In the genomic region with DNA sequence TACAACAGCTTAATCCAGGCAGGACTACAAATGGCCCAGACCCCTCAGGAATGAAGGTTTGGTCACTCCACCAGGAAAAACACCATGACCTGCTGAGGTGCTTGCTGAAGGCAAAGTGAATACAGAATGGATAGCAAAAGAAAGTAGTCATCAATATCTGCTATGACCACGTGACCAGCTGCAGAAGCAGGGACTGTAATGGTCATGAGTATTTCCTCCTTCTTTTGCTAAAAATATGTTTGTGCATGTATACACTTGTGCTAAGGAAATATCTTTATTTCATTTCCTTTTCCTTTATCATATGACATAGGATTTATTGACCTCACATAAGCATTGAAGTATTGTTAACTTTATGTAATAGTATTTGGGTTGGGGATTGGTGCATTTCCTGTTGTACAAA, we compare ENCODE assay signal across 37 cellular contexts. TPM values are rescaled to one million over a fixed set of nuclear protein-coding genes. Genes with fewer than 3 reads are reported as not detected.
"Had no signal": no experiment of that assay in that cellular context is flagged by ENCODE, and none has a peak within 500 bp of the region (broad histone marks: within the 10 kb centered on the region; RNA-seq: fewer than 3 reads in every experiment).

No MANE protein-coding gene starts in this region.

- H3K4me3 ChIP-seq: adrenal gland, body of pancreas, breast epithelium, cardiac muscle cell had no signal

- H3K36me3 ChIP-seq: brain microvascular endothelial cell, breast epithelium had no signal

- DNase-seq: activated B cell treated with CpG ODN at 0.5 μM for 24 hours; activated CD4-positive, alpha-beta memory T cell treated with anti-CD3 and anti-CD28 coated beads, Interleukin-2, amount 10 ng/mL, durations not matched to agents 7 days and 5 days; activated CD4-positive, alpha-beta T cell treated with anti-CD3 and anti-CD28 coated beads for 4 hours; activated CD4-positive, alpha-beta T cell treated with anti-CD3 and anti-CD28 coated beads, Interleukin-2, amount 10 ng/mL, durations not matched to agents 24 days and 14 days; activated CD4-positive, alpha-beta T cell treated with anti-CD3 and anti-CD28 coated beads, Interleukin-2, amount 50 U/mL, for 1 hour; activated CD4-positive, alpha-beta T cell treated with anti-CD3 and anti-CD28 coated beads, Interleukin-2, amount 50 U/mL, for 4 hours; activated CD4-positive, CD25-positive, alpha-beta regulatory T cell treated with anti-CD3 and anti-CD28 coated beads, Interleukin-2, amount 50 U/mL, for 72 hours; activated CD8-positive, alpha-beta memory T cell treated with anti-CD3 and anti-CD28 coated beads for 24 hours; activated CD8-positive, alpha-beta memory T cell treated with anti-CD3 and anti-CD28 coated beads, Interleukin-2, amount 10 ng/mL, durations not matched to agents 7 days and 5 days; activated CD8-positive, alpha-beta memory T cell treated with anti-CD3 and anti-CD28 coated beads, Interleukin-2, amount 50 U/mL, for 48 hours; activated CD8-positive, alpha-beta T cell treated with anti-CD3 and anti-CD28 coated beads, Interleukin-2, amount 10 ng/mL, durations not matched to agents 7 days and 5 days; activated effector memory CD4-positive, alpha-beta T cell treated with Interleukin-2 at 50 U/mL for 16 hours; activated gamma-delta T cell treated with Interleukin-2 at 50 U/mL for 16 hours; activated naive CD4-positive, alpha-beta T cell; activated naive CD4-positive, alpha-beta T cell treated with anti-CD3 and anti-CD28 coated beads for 36 hours; activated naive CD4-positive, alpha-beta T cell treated with anti-CD3 and anti-CD28 coated beads, Interleukin-2, amount 50 U/mL, for 16 hours; activated naive CD8-positive, alpha-beta T cell treated with anti-CD3 and anti-CD28 coated beads for 36 hours; activated T-cell treated with anti-CD3 and anti-CD28 coated beads, Interleukin-2, amount 50 U/mL, for 24 hours; activated T-cell treated with anti-CD3 and anti-CD28 coated beads, Interleukin-2, amount 50 U/mL, for 48 hours; adrenal gland; amniotic stem cell; aorta; body of pancreas; brain microvascular endothelial cell; caudate nucleus; cerebellar nuclear complex; T-helper 1 cell; T-helper 2 cell; T-helper 9 cell had no signal

- H3K27me3 ChIP-seq: adrenal gland, body of pancreas, brain microvascular endothelial cell, breast epithelium, cardiac muscle cell had no signal

- H3K9me3 ChIP-seq: adrenal gland, body of pancreas, breast epithelium had no signal

- ATAC-seq: activated CD8-positive, alpha-beta memory T cell treated with anti-CD3 and anti-CD28 coated beads, Interleukin-2, amount 10 ng/mL, durations not matched to agents 7 days and 5 days; activated CD8-positive, alpha-beta T cell treated with anti-CD3 and anti-CD28 coated beads, Interleukin-2, amount 10 ng/mL, durations not matched to agents 7 days and 5 days; activated naive CD4-positive, alpha-beta T cell treated with anti-CD3 and anti-CD28 coated beads, Interleukin-2, amount 50 U/mL, for 72 hours; body of pancreas had no signal

- H3K4me1 ChIP-seq: adrenal gland, body of pancreas, breast epithelium had no signal

- H3K27ac ChIP-seq: adrenal gland, body of pancreas, brain microvascular endothelial cell, breast epithelium, cardiac muscle cell, VCaP had no signal

- FAIRE-seq: astrocyte, TTC549 had no signal

RNA-seq across cellular contexts. Expression of a gene that starts 26.4 kb away (rescaled TPM):
- total RNA-seq: activated B cell treated with CpG ODN at 0.5 μM for 24 hours; activated CD4-positive, alpha-beta memory T cell treated with anti-CD3 and anti-CD28 coated beads, Interleukin-2, amount 10 ng/mL, durations not matched to agents 7 days and 5 days; activated CD4-positive, alpha-beta T cell treated with anti-CD3 and anti-CD28 coated beads, Interleukin-2, amount 10 ng/mL, durations not matched to agents 24 days and 14 days; activated CD8-positive, alpha-beta memory T cell treated with anti-CD3 and anti-CD28 coated beads, Interleukin-2, amount 10 ng/mL, durations not matched to agents 7 days and 5 days; activated CD8-positive, alpha-beta T cell treated with anti-CD3 and anti-CD28 coated beads, Interleukin-2, amount 10 ng/mL, durations not matched to agents 7 days and 5 days; activated naive CD4-positive, alpha-beta T cell treated with anti-CD3 and anti-CD28 coated beads for 36 hours; aorta; chondrocyte had no signal

RNA-seq across cellular contexts. Expression of a gene that starts 43.9 kb away (rescaled TPM):
- total RNA-seq: activated B cell treated with CpG ODN at 0.5 μM for 24 hours; activated CD4-positive, alpha-beta memory T cell treated with anti-CD3 and anti-CD28 coated beads, Interleukin-2, amount 10 ng/mL, durations not matched to agents 7 days and 5 days; activated CD4-positive, alpha-beta T cell treated with anti-CD3 and anti-CD28 coated beads, Interleukin-2, amount 10 ng/mL, durations not matched to agents 24 days and 14 days; activated CD8-positive, alpha-beta memory T cell treated with anti-CD3 and anti-CD28 coated beads, Interleukin-2, amount 10 ng/mL, durations not matched to agents 7 days and 5 days; activated CD8-positive, alpha-beta T cell treated with anti-CD3 and anti-CD28 coated beads, Interleukin-2, amount 10 ng/mL, durations not matched to agents 7 days and 5 days; activated naive CD4-positive, alpha-beta T cell treated with anti-CD3 and anti-CD28 coated beads for 36 hours; activated naive CD8-positive, alpha-beta T cell treated with anti-CD3 and anti-CD28 coated beads for 36 hours; activated T-helper 2 cell treated with anti-CD3 and anti-CD28 coated beads, Interferon-gamma antibody, Interleukin-2, Interleukin-4, amounts not matched to agents 10 μg/mL and 5 μg/mL and 100 μg/mL, durations not matched to agents 14 hours and 24 hours and 36 hours; adrenal gland; aorta; body of pancreas; breast epithelium had no signal
